ENCODE assay signal across 1 cellular context in genomic region chr12:2783936-2784600, GRCh38.
TF ChIP-seq lines count a peak whose summit lies in the region.

No MANE protein-coding gene starts in this region.

TF ChIP-seq in HepG2, 621 proteins besides CTCF, POLR2A, EP300 and RAD21 (continued from another document and continues in another):
- TF ChIP-seq HMGA1 (CRISPR knock-in tag; conservative IDR thresholded peaks at IDR 0.05) (no peak), KMT2B (CRISPR knock-in tag; IDR thresholded peaks at IDR 0.05) (no peak), ZNF225 (CRISPR knock-in tag; IDR thresholded peaks at IDR 0.05) (no peak), NAIF1 (CRISPR knock-in tag; IDR thresholded peaks at IDR 0.05; ENCODE audit: borderline replicate concordance) (no peak), SIX1 (CRISPR knock-in tag; IDR thresholded peaks at IDR 0.05; ENCODE audit: borderline replicate concordance) (no peak), PITX1 (CRISPR knock-in tag; IDR thresholded peaks at IDR 0.05) (0 out of 2 replicates have a peak, but pooled peaks have one; percentile 36), ZNF44 (CRISPR knock-in tag; IDR thresholded peaks at IDR 0.05) (no peak), NFATC3 (CRISPR knock-in tag; IDR thresholded peaks at IDR 0.05) (no peak), FOSL1 (CRISPR knock-in tag; IDR thresholded peaks at IDR 0.05; ENCODE audit: borderline replicate concordance) (no peak), ZNF543 (CRISPR knock-in tag; IDR thresholded peaks at IDR 0.05) (no peak), KAT8 (CRISPR knock-in tag; IDR thresholded peaks at IDR 0.05) (no peak), CREB3 (CRISPR knock-in tag; IDR thresholded peaks at IDR 0.05) (no peak), REXO4 (CRISPR knock-in tag; IDR thresholded peaks at IDR 0.05; ENCODE audit: borderline replicate concordance) (no peak), ZNF547 (CRISPR knock-in tag; IDR thresholded peaks at IDR 0.05) (no peak), ZBTB1 (CRISPR knock-in tag; IDR thresholded peaks at IDR 0.05; ENCODE audit: borderline replicate concordance) (no peak), SNAPC2 (CRISPR knock-in tag; IDR thresholded peaks at IDR 0.05) (no peak), ZNF788 (CRISPR knock-in tag; IDR thresholded peaks at IDR 0.05; ENCODE audit: borderline replicate concordance) (0 out of 2 replicates have a peak, but pooled peaks have one; percentile 35), ZNF672 (CRISPR knock-in tag; IDR thresholded peaks at IDR 0.05) (no peak), RBM22 (optimal IDR thresholded peaks at IDR 0.05; ENCODE audit: low read length) (no peak), ZBTB33 (CRISPR knock-in tag; IDR thresholded peaks at IDR 0.05) (peak; percentile 70; the same call in 1 of the 2 replicates), ZFP36 (IDR thresholded peaks at IDR 0.05; ENCODE audit: borderline replicate concordance, low read depth, low read length, partially characterized antibody) (no peak), NFRKB (IDR thresholded peaks at IDR 0.05) (no peak), ERF (CRISPR knock-in tag; IDR thresholded peaks at IDR 0.05) (0 out of 2 replicates have a peak, but pooled peaks have one; percentile 16), ZNF605 (CRISPR knock-in tag; IDR thresholded peaks at IDR 0.05) (no peak), ZNF510 (CRISPR knock-in tag; IDR thresholded peaks at IDR 0.05; ENCODE audit: low read depth) (no peak), ZNF839 (CRISPR knock-in tag; IDR thresholded peaks at IDR 0.05; ENCODE audit: borderline replicate concordance) (no peak), ZFP82 (CRISPR knock-in tag; IDR thresholded peaks at IDR 0.05; ENCODE audit: borderline replicate concordance) (no peak), ZNF687 (CRISPR knock-in tag; IDR thresholded peaks at IDR 0.05) (peak; percentile 46), SOX6 (IDR thresholded peaks at IDR 0.05) (no peak), SOX6 (CRISPR knock-in tag; IDR thresholded peaks at IDR 0.05) (peak; percentile 10; the same call in 1 of the 2 replicates), ZBTB38 (CRISPR knock-in tag; IDR thresholded peaks at IDR 0.05) (no peak), KDM2A (CRISPR knock-in tag; IDR thresholded peaks at IDR 0.05; ENCODE audit: borderline replicate concordance, low read depth) (peak; percentile 74; the same call in 1 of the 2 replicates), JARID2 (CRISPR knock-in tag; IDR thresholded peaks at IDR 0.05; ENCODE audit: insufficient replicate concordance) (no peak), GABPB1 (CRISPR knock-in tag; IDR thresholded peaks at IDR 0.05) (peak; percentile 28; the same call in 1 of the 2 replicates), ZSCAN29 (CRISPR knock-in tag; conservative IDR thresholded peaks at IDR 0.05) (no peak), MED13 (CRISPR knock-in tag; IDR thresholded peaks at IDR 0.05) (no peak), ZNF263 (CRISPR knock-in tag; IDR thresholded peaks at IDR 0.05) (no peak)
- TF ChIP-seq, protein P1, sequence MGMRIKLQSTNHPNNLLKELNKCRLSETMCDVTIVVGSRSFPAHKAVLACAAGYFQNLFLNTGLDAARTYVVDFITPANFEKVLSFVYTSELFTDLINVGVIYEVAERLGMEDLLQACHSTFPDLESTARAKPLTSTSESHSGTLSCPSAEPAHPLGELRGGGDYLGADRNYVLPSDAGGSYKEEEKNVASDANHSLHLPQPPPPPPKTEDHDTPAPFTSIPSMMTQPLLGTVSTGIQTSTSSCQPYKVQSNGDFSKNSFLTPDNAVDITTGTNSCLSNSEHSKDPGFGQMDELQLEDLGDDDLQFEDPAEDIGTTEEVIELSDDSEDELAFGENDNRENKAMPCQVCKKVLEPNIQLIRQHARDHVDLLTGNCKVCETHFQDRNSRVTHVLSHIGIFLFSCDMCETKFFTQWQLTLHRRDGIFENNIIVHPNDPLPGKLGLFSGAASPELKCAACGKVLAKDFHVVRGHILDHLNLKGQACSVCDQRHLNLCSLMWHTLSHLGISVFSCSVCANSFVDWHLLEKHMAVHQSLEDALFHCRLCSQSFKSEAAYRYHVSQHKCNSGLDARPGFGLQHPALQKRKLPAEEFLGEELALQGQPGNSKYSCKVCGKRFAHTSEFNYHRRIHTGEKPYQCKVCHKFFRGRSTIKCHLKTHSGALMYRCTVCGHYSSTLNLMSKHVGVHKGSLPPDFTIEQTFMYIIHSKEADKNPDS (CRISPR knock-in tag; IDR thresholded peaks at IDR 0.05) = no peak
- TF ChIP-seq, protein P2, sequence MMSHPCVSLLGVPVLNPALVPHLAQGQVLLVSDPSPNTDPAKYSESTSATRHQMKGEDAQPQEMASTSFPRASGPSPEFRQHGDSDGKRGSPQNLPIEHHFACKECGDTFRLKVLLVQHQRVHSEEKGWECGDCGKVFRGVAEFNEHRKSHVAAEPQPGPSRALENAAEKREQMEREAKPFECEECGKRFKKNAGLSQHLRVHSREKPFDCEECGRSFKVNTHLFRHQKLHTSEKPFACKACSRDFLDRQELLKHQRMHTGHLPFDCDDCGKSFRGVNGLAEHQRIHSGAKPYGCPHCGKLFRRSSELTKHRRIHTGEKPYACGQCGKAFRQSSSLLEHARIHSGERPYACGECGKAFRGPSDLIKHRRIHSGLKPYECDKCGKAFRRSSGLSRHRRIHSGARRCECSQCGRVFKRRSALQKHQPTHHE (CRISPR knock-in tag; IDR thresholded peaks at IDR 0.05; ENCODE audit: borderline replicate concordance) = no peak
- TF ChIP-seq, protein P3, sequence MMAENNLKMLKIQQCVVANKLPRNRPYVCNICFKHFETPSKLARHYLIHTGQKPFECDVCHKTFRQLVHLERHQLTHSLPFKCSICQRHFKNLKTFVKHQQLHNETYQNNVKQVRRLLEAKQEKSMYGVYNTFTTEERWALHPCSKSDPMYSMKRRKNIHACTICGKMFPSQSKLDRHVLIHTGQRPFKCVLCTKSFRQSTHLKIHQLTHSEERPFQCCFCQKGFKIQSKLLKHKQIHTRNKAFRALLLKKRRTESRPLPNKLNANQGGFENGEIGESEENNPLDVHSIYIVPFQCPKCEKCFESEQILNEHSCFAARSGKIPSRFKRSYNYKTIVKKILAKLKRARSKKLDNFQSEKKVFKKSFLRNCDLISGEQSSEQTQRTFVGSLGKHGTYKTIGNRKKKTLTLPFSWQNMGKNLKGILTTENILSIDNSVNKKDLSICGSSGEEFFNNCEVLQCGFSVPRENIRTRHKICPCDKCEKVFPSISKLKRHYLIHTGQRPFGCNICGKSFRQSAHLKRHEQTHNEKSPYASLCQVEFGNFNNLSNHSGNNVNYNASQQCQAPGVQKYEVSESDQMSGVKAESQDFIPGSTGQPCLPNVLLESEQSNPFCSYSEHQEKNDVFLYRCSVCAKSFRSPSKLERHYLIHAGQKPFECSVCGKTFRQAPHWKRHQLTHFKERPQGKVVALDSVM (CRISPR knock-in tag; IDR thresholded peaks at IDR 0.05) = no peak
- TF ChIP-seq, protein P4, sequence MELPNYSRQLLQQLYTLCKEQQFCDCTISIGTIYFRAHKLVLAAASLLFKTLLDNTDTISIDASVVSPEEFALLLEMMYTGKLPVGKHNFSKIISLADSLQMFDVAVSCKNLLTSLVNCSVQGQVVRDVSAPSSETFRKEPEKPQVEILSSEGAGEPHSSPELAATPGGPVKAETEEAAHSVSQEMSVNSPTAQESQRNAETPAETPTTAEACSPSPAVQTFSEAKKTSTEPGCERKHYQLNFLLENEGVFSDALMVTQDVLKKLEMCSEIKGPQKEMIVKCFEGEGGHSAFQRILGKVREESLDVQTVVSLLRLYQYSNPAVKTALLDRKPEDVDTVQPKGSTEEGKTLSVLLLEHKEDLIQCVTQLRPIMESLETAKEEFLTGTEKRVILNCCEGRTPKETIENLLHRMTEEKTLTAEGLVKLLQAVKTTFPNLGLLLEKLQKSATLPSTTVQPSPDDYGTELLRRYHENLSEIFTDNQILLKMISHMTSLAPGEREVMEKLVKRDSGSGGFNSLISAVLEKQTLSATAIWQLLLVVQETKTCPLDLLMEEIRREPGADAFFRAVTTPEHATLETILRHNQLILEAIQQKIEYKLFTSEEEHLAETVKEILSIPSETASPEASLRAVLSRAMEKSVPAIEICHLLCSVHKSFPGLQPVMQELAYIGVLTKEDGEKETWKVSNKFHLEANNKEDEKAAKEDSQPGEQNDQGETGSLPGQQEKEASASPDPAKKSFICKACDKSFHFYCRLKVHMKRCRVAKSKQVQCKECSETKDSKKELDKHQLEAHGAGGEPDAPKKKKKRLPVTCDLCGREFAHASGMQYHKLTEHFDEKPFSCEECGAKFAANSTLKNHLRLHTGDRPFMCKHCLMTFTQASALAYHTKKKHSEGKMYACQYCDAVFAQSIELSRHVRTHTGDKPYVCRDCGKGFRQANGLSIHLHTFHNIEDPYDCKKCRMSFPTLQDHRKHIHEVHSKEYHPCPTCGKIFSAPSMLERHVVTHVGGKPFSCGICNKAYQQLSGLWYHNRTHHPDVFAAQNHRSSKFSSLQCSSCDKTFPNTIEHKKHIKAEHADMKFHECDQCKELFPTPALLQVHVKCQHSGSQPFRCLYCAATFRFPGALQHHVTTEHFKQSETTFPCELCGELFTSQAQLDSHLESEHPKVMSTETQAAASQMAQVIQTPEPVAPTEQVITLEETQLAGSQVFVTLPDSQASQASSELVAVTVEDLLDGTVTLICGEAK (IDR thresholded peaks at IDR 0.05) = no peak
- TF ChIP-seq, protein P4 (CRISPR knock-in tag; IDR thresholded peaks at IDR 0.05) = peak; percentile 56; the same call in 1 of the 2 replicates
